27 cellular contexts compared by ENCODE assay signal in the genomic region with DNA sequence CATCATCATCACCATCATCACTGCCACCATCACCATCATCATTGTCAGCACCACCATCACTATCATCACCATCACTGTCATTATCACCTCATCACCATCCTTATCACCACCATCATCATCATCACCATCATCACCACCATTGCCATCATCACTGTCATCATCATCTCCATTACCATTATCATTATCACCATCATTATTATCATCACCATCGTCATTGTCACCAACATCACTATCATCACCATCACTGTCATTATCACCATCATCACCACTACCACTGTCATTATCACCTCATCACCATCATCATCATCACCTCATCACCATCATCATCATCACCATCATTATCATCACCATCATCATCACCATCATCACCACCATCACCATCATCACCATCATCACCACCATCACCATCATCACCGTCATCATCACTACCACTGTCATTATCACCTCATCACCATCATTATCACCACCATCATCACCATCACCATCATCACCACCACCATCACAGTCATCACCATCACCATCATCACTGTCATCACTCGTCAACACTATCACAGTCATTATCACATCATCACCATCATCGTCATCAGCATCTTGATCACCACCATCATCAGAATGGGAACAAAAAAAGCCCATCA.
"Had no signal": no experiment of that assay in that cellular context is flagged by ENCODE, and none has a peak within 500 bp of the region (broad histone marks: within the 10 kb centered on the region; RNA-seq: fewer than 3 reads in every experiment).

No MANE protein-coding gene starts in this region.

- H3K27ac ChIP-seq: hepatocyte, left ventricle myocardium inferior, pancreas, prostate gland, sigmoid colon, suprapubic skin, thoracic aorta, tibial artery, upper lobe of right lung, uterus had no signal

- DNase-seq: islet precursor cell; left ventricle myocardium inferior; mesendoderm; midbrain; mucosa of descending colon; naive thymus-derived CD4-positive, alpha-beta T cell; nucleus accumbens; pancreas; posterior cingulate gyrus; retina; right cardiac atrium; sigmoid colon; small intestine; spleen; stimulated activated CD4-positive, alpha-beta T cell treated with anti-CD3 and anti-CD28 coated beads, Interleukin-4, amount 100 ng/mL, for 24 hours; stimulated activated naive CD4-positive, alpha-beta T cell; tibial artery; trophoblast cell; upper lobe of right lung; uterus had no signal

- FAIRE-seq: pancreas, small intestine had no signal

- H3K4me1 ChIP-seq: left ventricle myocardium inferior, pancreas, prostate gland, sigmoid colon, suprapubic skin, tibial artery, upper lobe of right lung, uterus had no signal

- H3K9me3 ChIP-seq: left ventricle myocardium inferior, mucosa of descending colon, pancreas, prostate gland, sigmoid colon, spleen, suprapubic skin, thoracic aorta, tibial artery, upper lobe of right lung, uterus had no signal

- H3K4me2 ChIP-seq: hepatocyte had no signal

- H3K4me3 ChIP-seq: hepatocyte, left ventricle myocardium inferior, lung, mucosa of descending colon, pancreas, prostate gland, sigmoid colon, spleen, suprapubic skin, thoracic aorta, tibial artery, upper lobe of right lung, uterus had no signal

- ATAC-seq: mucosa of descending colon; naive thymus-derived CD4-positive, alpha-beta T cell; natural killer cell treated with Interleukin-12 subunit alpha and Interleukin-12 subunit beta and Interleukin-15 and Interleukin-18, amount 100 ng/mL, for 72 hours; pancreas; right cardiac atrium; stimulated activated effector memory CD8-positive, alpha-beta T cell treated with anti-CD3 and anti-CD28 coated beads, Interleukin-12 subunit alpha, Interleukin-12 subunit beta, amount 100 ng/mL, for 72 hours; upper lobe of right lung had no signal

- H3K79me2 ChIP-seq: hepatocyte had no signal

- H3K36me3 ChIP-seq: left ventricle myocardium inferior, pancreas, prostate gland, sigmoid colon, spleen, suprapubic skin, thoracic aorta, tibial artery, upper lobe of right lung, uterus had no signal

- H2AFZ ChIP-seq: hepatocyte had no signal

- H3K27me3 ChIP-seq: hepatocyte, pancreas, sigmoid colon, tibial artery, upper lobe of right lung, uterus had no signal
